In the genomic region with DNA sequence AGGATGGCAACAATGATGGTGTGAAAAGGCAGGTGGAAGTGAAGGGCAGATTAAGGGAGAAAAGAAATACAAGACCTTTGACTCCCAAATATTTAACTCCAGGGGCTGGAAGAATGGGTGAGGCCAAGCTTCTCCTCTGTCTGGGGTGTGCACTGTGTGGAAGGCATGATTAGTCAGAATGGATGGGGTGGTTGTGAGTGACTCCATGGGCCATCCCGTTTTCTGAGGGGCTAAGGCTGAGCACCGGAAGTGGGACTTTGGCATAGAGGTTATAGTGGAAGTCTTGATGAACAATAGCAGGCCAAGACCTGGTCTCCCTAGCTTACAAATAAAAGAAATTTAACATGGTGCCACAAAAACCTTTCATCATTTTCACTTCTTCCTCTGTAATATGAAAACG, we compare ENCODE assay signal across 25 cellular contexts.
"Had no signal": no experiment of that assay in that cellular context is flagged by ENCODE, and none has a peak within 500 bp of the region (broad histone marks: within the 10 kb centered on the region; RNA-seq: fewer than 3 reads in every experiment).

No MANE protein-coding gene starts in this region.

- H2AFZ ChIP-seq: neural progenitor cell had no signal

- H3K36me3 ChIP-seq: colonic mucosa, heart left ventricle, lower lobe of right lung, neural progenitor cell, right lobe of liver, transverse colon had no signal

- H3K4me3 Mint-ChIP-seq: activated T-cell treated with anti-CD3 and anti-CD28 coated beads, Interleukin-2, amount 50 U/mL, for 72 hours; naive thymus-derived CD8-positive, alpha-beta T cell; neural progenitor cell had no signal

- H3K4me1 ChIP-seq: body of pancreas, right lobe of liver, testis had no signal

- H3K9me3 Mint-ChIP-seq: activated T-cell treated with anti-CD3 and anti-CD28 coated beads, Interleukin-2, amount 50 U/mL, for 72 hours; naive thymus-derived CD8-positive, alpha-beta T cell; neural progenitor cell had no signal

- H3K4me3 ChIP-seq: body of pancreas, colonic mucosa, heart left ventricle, lower lobe of right lung, neural progenitor cell, right lobe of liver, testis, transverse colon had no signal

- FAIRE-seq: urothelium cell line had no signal

- H3K27me3 Mint-ChIP-seq: naive thymus-derived CD8-positive, alpha-beta T cell had no signal

- H3K27ac Mint-ChIP-seq: activated T-cell treated with anti-CD3 and anti-CD28 coated beads, Interleukin-2, amount 50 U/mL, for 72 hours; neural progenitor cell had no signal

- ATAC-seq: activated naive CD4-positive, alpha-beta T cell treated with anti-CD3 and anti-CD28 coated beads, Interleukin-2, amount 50 U/mL, for 72 hours; activated T-cell treated with anti-CD3 and anti-CD28 coated beads, Interleukin-2, amount 50 U/mL, for 72 hours; body of pancreas; heart left ventricle; left lobe of liver; lower lobe of right lung; naive thymus-derived CD8-positive, alpha-beta T cell; right lobe of liver had no signal

- DNase-seq: activated CD4-positive, alpha-beta T cell treated with anti-CD3 and anti-CD28 coated beads for 4 hours; activated CD4-positive, alpha-beta T cell treated with anti-CD3 and anti-CD28 coated beads, Interleukin-2, amount 50 U/mL, for 4 hours; activated naive CD4-positive, alpha-beta T cell; activated T-cell treated with anti-CD3 and anti-CD28 coated beads for 4 hours; activated T-cell treated with anti-CD3 and anti-CD28 coated beads, Interleukin-2, amount 50 U/mL, for 72 hours; anterior cingulate cortex; body of pancreas; cerebellar nuclear complex; colonic mucosa; effector CD8-positive, alpha-beta T cell; foreskin fibroblast; heart left ventricle; kidney glomerular epithelial cell; lower lobe of right lung; mesenchymal stem cell; naive thymus-derived CD8-positive, alpha-beta T cell; right lobe of liver; stimulated activated CD4-positive, alpha-beta T cell treated with anti-CD3 and anti-CD28 coated beads, Interleukin-2, amount 100 ng/mL, for 48 hours; stimulated activated naive CD4-positive, alpha-beta T cell treated with Interleukin-2 at 50 U/mL for 16 hours; testis; transverse colon had no signal

- H3K9ac ChIP-seq: neural progenitor cell had no signal

- H3K27me3 ChIP-seq: body of pancreas, colonic mucosa, heart left ventricle, neural progenitor cell, right lobe of liver, testis, transverse colon had no signal

- H3K9me3 ChIP-seq: body of pancreas, colonic mucosa, heart left ventricle, lower lobe of right lung, right lobe of liver, testis, transverse colon had no signal

- H3K27ac ChIP-seq: body of pancreas, colonic mucosa, heart left ventricle, lower lobe of right lung, neural progenitor cell, right lobe of liver, testis, transverse colon had no signal

- H3K4me2 ChIP-seq: neural progenitor cell had no signal
